Comparison of ENCODE assay signal across 37 cellular contexts in the genomic region with DNA sequence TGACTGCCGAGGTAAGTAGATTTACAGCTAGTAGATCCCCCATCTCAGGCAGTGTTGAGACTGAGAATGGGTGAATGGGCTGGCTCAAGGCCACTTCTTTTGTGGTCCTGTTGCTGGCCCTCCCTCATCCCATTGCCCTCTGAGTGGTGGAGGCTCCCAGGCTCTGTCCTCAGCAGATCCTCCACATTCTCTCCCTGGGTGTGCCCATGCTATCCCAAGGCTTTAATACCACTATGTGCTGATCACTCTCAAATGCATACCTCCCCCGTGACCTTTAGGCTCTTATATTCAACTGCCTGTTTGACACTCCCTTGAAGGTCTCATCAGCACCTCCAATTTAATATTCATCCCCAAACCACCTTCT.
"Had no signal": no experiment of that assay in that cellular context is flagged by ENCODE, and none has a peak within 500 bp of the region (broad histone marks: within the 10 kb centered on the region; RNA-seq: fewer than 3 reads in every experiment).

No MANE protein-coding gene starts in this region.

- FAIRE-seq: astrocyte, TTC549 had no signal

- ATAC-seq: activated CD8-positive, alpha-beta T cell treated with anti-CD3 and anti-CD28 coated beads for 36 hours; activated naive CD4-positive, alpha-beta T cell treated with anti-CD3 and anti-CD28 coated beads, Interleukin-2, amount 50 U/mL, for 72 hours; activated T-cell treated with anti-CD3 and anti-CD28 coated beads, Interleukin-2, amount 50 U/mL, for 4 hours; activated T-cell treated with anti-CD3 and anti-CD28 coated beads, Interleukin-2, amount 50 U/mL, for 72 hours; activated T-helper 17 cell treated with anti-CD3 and anti-CD28 coated beads, Interleukin-2, amount 50 U/mL, for 72 hours; body of pancreas had no signal

- H3K9me3 Mint-ChIP-seq: activated CD4-positive, alpha-beta T cell treated with anti-CD3 and anti-CD28 coated beads, Interleukin-2, amount 10 ng/mL, durations not matched to agents 24 days and 14 days; activated T-helper 1 cell treated with anti-CD3 and anti-CD28 coated beads, Interleukin-12 subunit alpha, Interleukin-12 subunit beta, Interleukin-2, Interleukin-4 antibody, amounts not matched to agents 30 ng/mL and 10 ng/mL and 1 ng/mL, durations not matched to agents 14 hours and 24 hours and 36 hours; T-helper 1 cell treated with Interleukin-12 subunit alpha and Interleukin-12 subunit beta and Interleukin-4 antibody, amounts not matched to agents 30 μg/mL and 1 μg/mL, for 36 hours; T-helper 2 cell treated with Interferon-gamma antibody and Interleukin-4, amounts not matched to agents 5 μg/mL and 100 μg/mL, for 36 hours had no signal

- H3K27ac ChIP-seq: adrenal gland, body of pancreas, brain microvascular endothelial cell, breast epithelium, VCaP had no signal

- H3K4me3 Mint-ChIP-seq: activated B cell treated with CpG ODN at 0.5 μM for 24 hours; activated CD4-positive, alpha-beta memory T cell treated with anti-CD3 and anti-CD28 coated beads for 36 hours; activated CD4-positive, alpha-beta T cell treated with anti-CD3 and anti-CD28 coated beads, Interleukin-2, amount 10 ng/mL, durations not matched to agents 24 days and 14 days; activated CD8-positive, alpha-beta T cell treated with anti-CD3 and anti-CD28 coated beads for 36 hours; activated naive CD4-positive, alpha-beta T cell treated with anti-CD3 and anti-CD28 coated beads for 36 hours; activated naive CD8-positive, alpha-beta T cell treated with anti-CD3 and anti-CD28 coated beads for 36 hours; activated T-cell treated with anti-CD3 and anti-CD28 coated beads, Interleukin-2, amount 50 U/mL, for 4 hours; activated T-cell treated with anti-CD3 and anti-CD28 coated beads, Interleukin-2, amount 50 U/mL, for 72 hours; activated T-helper 1 cell treated with anti-CD3 and anti-CD28 coated beads, Interleukin-12 subunit alpha, Interleukin-12 subunit beta, Interleukin-2, Interleukin-4 antibody, amounts not matched to agents 30 ng/mL and 10 ng/mL and 1 ng/mL, durations not matched to agents 14 hours and 24 hours and 36 hours; activated T-helper 17 cell treated with anti-CD3 and anti-CD28 coated beads, Interleukin-2, amount 50 U/mL, for 72 hours; T-helper 1 cell treated with Interleukin-12 subunit alpha and Interleukin-12 subunit beta and Interleukin-4 antibody, amounts not matched to agents 30 μg/mL and 1 μg/mL, for 36 hours; T-helper 2 cell treated with Interferon-gamma antibody and Interleukin-4, amounts not matched to agents 5 μg/mL and 100 μg/mL, for 36 hours had no signal

- H3K36me3 Mint-ChIP-seq: activated CD4-positive, alpha-beta memory T cell treated with anti-CD3 and anti-CD28 coated beads for 36 hours; activated naive CD8-positive, alpha-beta T cell treated with anti-CD3 and anti-CD28 coated beads for 36 hours had no signal

- DNase-seq: activated B cell treated with CpG ODN at 0.5 μM for 24 hours; activated CD4-positive, alpha-beta memory T cell treated with anti-CD3 and anti-CD28 coated beads for 36 hours; activated CD4-positive, alpha-beta T cell treated with anti-CD3 and anti-CD28 coated beads for 4 hours; activated CD4-positive, alpha-beta T cell treated with anti-CD3 and anti-CD28 coated beads, Interleukin-2, amount 10 ng/mL, durations not matched to agents 24 days and 14 days; activated CD4-positive, alpha-beta T cell treated with anti-CD3 and anti-CD28 coated beads, Interleukin-2, amount 50 U/mL, for 1 hour; activated CD4-positive, alpha-beta T cell treated with anti-CD3 and anti-CD28 coated beads, Interleukin-2, amount 50 U/mL, for 4 hours; activated CD4-positive, CD25-positive, alpha-beta regulatory T cell treated with anti-CD3 and anti-CD28 coated beads, Interleukin-2, amount 50 U/mL, for 72 hours; activated CD8-positive, alpha-beta T cell treated with anti-CD3 and anti-CD28 coated beads for 36 hours; activated effector memory CD4-positive, alpha-beta T cell treated with anti-CD3 and anti-CD28 coated beads, Interleukin-2, amount 50 U/mL, for 16 hours; activated gamma-delta T cell treated with Interleukin-2 at 50 U/mL for 16 hours; activated naive CD4-positive, alpha-beta T cell; activated naive CD4-positive, alpha-beta T cell treated with anti-CD3 and anti-CD28 coated beads for 36 hours; activated naive CD4-positive, alpha-beta T cell treated with anti-CD3 and anti-CD28 coated beads, Interleukin-2, amount 50 U/mL, for 16 hours; activated naive CD8-positive, alpha-beta T cell treated with anti-CD3 and anti-CD28 coated beads for 36 hours; activated T-cell treated with anti-CD3 and anti-CD28 coated beads for 4 hours; activated T-cell treated with anti-CD3 and anti-CD28 coated beads, Interleukin-2, amount 50 U/mL, for 1 hour; activated T-cell treated with anti-CD3 and anti-CD28 coated beads, Interleukin-2, amount 50 U/mL, for 4 hours; activated T-cell treated with anti-CD3 and anti-CD28 coated beads, Interleukin-2, amount 50 U/mL, for 72 hours; amniotic stem cell; aorta; body of pancreas; brain microvascular endothelial cell; central memory CD4-positive, alpha-beta T cell; SW 1271; T-helper 1 cell; T-helper 2 cell; T-helper 9 cell had no signal

- H3K4me1 Mint-ChIP-seq: activated B cell treated with CpG ODN at 0.5 μM for 24 hours; activated CD4-positive, alpha-beta T cell treated with anti-CD3 and anti-CD28 coated beads, Interleukin-2, amount 10 ng/mL, durations not matched to agents 24 days and 14 days; activated naive CD8-positive, alpha-beta T cell treated with anti-CD3 and anti-CD28 coated beads for 36 hours; activated T-helper 17 cell treated with anti-CD3 and anti-CD28 coated beads, Interleukin-2, amount 50 U/mL, for 72 hours had no signal

- H3K27ac Mint-ChIP-seq: activated B cell treated with CpG ODN at 0.5 μM for 24 hours; activated CD4-positive, alpha-beta memory T cell treated with anti-CD3 and anti-CD28 coated beads for 36 hours; activated CD4-positive, alpha-beta T cell treated with anti-CD3 and anti-CD28 coated beads, Interleukin-2, amount 10 ng/mL, durations not matched to agents 24 days and 14 days; activated CD8-positive, alpha-beta T cell treated with anti-CD3 and anti-CD28 coated beads for 36 hours; activated naive CD4-positive, alpha-beta T cell treated with anti-CD3 and anti-CD28 coated beads for 36 hours; activated naive CD4-positive, alpha-beta T cell treated with anti-CD3 and anti-CD28 coated beads, Interleukin-2, amount 50 U/mL, for 72 hours; activated naive CD8-positive, alpha-beta T cell treated with anti-CD3 and anti-CD28 coated beads for 36 hours; activated T-cell treated with anti-CD3 and anti-CD28 coated beads, Interleukin-2, amount 50 U/mL, for 72 hours; activated T-helper 1 cell treated with anti-CD3 and anti-CD28 coated beads, Interleukin-12 subunit alpha, Interleukin-12 subunit beta, Interleukin-2, Interleukin-4 antibody, amounts not matched to agents 30 ng/mL and 10 ng/mL and 1 ng/mL, durations not matched to agents 14 hours and 24 hours and 36 hours; activated T-helper 17 cell treated with anti-CD3 and anti-CD28 coated beads, Interleukin-2, amount 50 U/mL, for 72 hours; T-helper 1 cell treated with Interleukin-12 subunit alpha and Interleukin-12 subunit beta and Interleukin-4 antibody, amounts not matched to agents 30 μg/mL and 1 μg/mL, for 36 hours; T-helper 2 cell treated with Interferon-gamma antibody and Interleukin-4, amounts not matched to agents 5 μg/mL and 100 μg/mL, for 36 hours had no signal
